34 cellular contexts compared by ENCODE assay signal in the genomic region with DNA sequence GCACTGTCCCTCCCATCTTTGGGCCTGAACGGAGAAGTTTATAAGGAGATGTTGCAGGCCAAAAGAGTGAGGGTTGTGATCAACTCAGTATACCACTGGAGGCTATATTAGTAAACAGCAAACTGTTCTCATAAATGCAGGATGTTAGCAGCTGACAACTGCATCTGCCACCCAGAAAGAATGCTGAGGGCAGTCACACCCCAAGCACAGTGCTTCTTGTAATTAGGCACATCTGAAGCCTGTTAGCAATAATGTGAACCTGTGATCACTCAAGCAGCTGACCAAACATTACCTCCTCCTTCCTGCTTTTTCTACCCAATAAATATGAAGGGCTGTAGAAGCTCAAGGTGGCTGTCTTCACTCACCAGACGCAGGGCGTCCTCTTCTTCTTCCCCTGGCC.
"Had no signal": no experiment of that assay in that cellular context is flagged by ENCODE, and none has a peak within 500 bp of the region (broad histone marks: within the 10 kb centered on the region; RNA-seq: fewer than 3 reads in every experiment).

No MANE protein-coding gene starts in this region.

- DNase-seq: activated B cell treated with CpG ODN at 0.5 μM for 24 hours; activated CD4-positive, alpha-beta memory T cell treated with anti-CD3 and anti-CD28 coated beads for 36 hours; activated CD4-positive, alpha-beta T cell treated with anti-CD3 and anti-CD28 coated beads for 4 hours; activated CD4-positive, alpha-beta T cell treated with anti-CD3 and anti-CD28 coated beads, Interleukin-2, amount 50 U/mL, for 1 hour; activated CD4-positive, CD25-positive, alpha-beta regulatory T cell treated with anti-CD3 and anti-CD28 coated beads, Interleukin-2, amount 50 U/mL, for 72 hours; activated CD8-positive, alpha-beta memory T cell treated with anti-CD3 and anti-CD28 coated beads, Interleukin-2, amount 50 U/mL, for 4 hours; activated effector memory CD4-positive, alpha-beta T cell treated with anti-CD3 and anti-CD28 coated beads, Interleukin-2, amount 50 U/mL, for 16 hours; activated naive CD4-positive, alpha-beta T cell; activated naive CD8-positive, alpha-beta T cell treated with anti-CD3 and anti-CD28 coated beads, Interleukin-2, amount 10 ng/mL, durations not matched to agents 7 days and 5 days; activated T-cell treated with anti-CD3 and anti-CD28 coated beads, Interleukin-2, amount 50 U/mL, for 48 hours; amygdala; MM.1S; MV-4-11; NCI-H1092 treated with DMSO at 0.1 percent for 48 hours; NCI-H1417 treated with DMSO at 0.1 percent for 48 hours; NCI-H187 treated with DMSO at 0.1 percent for 48 hours; NCI-H2081; NCI-H2171 treated with DMSO at 0.1 percent for 48 hours; NCI-H226; NCI-H446 treated with DMSO at 0.1 percent for 48 hours; NCI-H524; NCI-H69; SIG-M5; T-helper 1 cell; T-helper 2 cell; T-helper 9 cell had no signal

- H3K4me1 Mint-ChIP-seq: activated B cell treated with CpG ODN at 0.5 μM for 24 hours; activated naive CD4-positive, alpha-beta T cell treated with anti-CD3 and anti-CD28 coated beads, Interleukin-2, amount 50 U/mL, for 24 hours; activated naive CD8-positive, alpha-beta T cell treated with anti-CD3 and anti-CD28 coated beads, Interleukin-2, amount 10 ng/mL, durations not matched to agents 7 days and 5 days; central memory CD8-positive, alpha-beta T cell had no signal

- H3K27me3 Mint-ChIP-seq: activated B cell treated with CpG ODN at 0.5 μM for 24 hours; activated CD4-positive, alpha-beta memory T cell treated with anti-CD3 and anti-CD28 coated beads for 36 hours; activated naive CD8-positive, alpha-beta T cell treated with anti-CD3 and anti-CD28 coated beads, Interleukin-2, amount 10 ng/mL, durations not matched to agents 7 days and 5 days; central memory CD8-positive, alpha-beta T cell had no signal

- H3K9me3 ChIP-seq: ascending aorta had no signal

- H3K36me3 Mint-ChIP-seq: activated CD4-positive, alpha-beta memory T cell treated with anti-CD3 and anti-CD28 coated beads for 36 hours; activated naive CD8-positive, alpha-beta T cell treated with anti-CD3 and anti-CD28 coated beads, Interleukin-2, amount 10 ng/mL, durations not matched to agents 7 days and 5 days had no signal

- H3K9me3 Mint-ChIP-seq: activated CD4-positive, alpha-beta memory T cell treated with anti-CD3 and anti-CD28 coated beads for 36 hours; activated naive CD4-positive, alpha-beta T cell treated with anti-CD3 and anti-CD28 coated beads, Interleukin-2, amount 50 U/mL, for 24 hours; central memory CD8-positive, alpha-beta T cell had no signal

- ATAC-seq: Panc1, SK-N-SH treated with all-trans-retinoic acid at 6 μM for 48 hours had no signal

- H3K4me1 ChIP-seq: ascending aorta had no signal

- H3K4me2 ChIP-seq: KMS-11 had no signal

- H3K27ac ChIP-seq: ascending aorta, cardiac muscle cell, KMS-11, VCaP had no signal

- H3K36me3 ChIP-seq: ascending aorta, cardiac muscle cell had no signal

- H3K27ac Mint-ChIP-seq: activated B cell treated with CpG ODN at 0.5 μM for 24 hours; activated CD4-positive, alpha-beta memory T cell treated with anti-CD3 and anti-CD28 coated beads for 36 hours; activated naive CD8-positive, alpha-beta T cell treated with anti-CD3 and anti-CD28 coated beads, Interleukin-2, amount 10 ng/mL, durations not matched to agents 7 days and 5 days had no signal

- H3K4me3 ChIP-seq: ascending aorta, cardiac muscle cell had no signal

- H3K27me3 ChIP-seq: ascending aorta, cardiac muscle cell had no signal

- H3K9ac ChIP-seq: KMS-11 had no signal

- H3K4me3 Mint-ChIP-seq: activated B cell treated with CpG ODN at 0.5 μM for 24 hours; activated CD4-positive, alpha-beta memory T cell treated with anti-CD3 and anti-CD28 coated beads for 36 hours; activated naive CD4-positive, alpha-beta T cell treated with anti-CD3 and anti-CD28 coated beads, Interleukin-2, amount 50 U/mL, for 24 hours; activated naive CD8-positive, alpha-beta T cell treated with anti-CD3 and anti-CD28 coated beads, Interleukin-2, amount 10 ng/mL, durations not matched to agents 7 days and 5 days; central memory CD8-positive, alpha-beta T cell had no signal
